27 cellular contexts compared by ENCODE assay signal in genomic region chr2:85915606-85916303, GRCh38. TPM values are rescaled to one million over a fixed set of nuclear protein-coding genes. Genes with fewer than 3 reads are reported as not detected.
A peak's percentile ranks its signal among the peaks of the same experiment; 100 is the strongest.
DNase-seq lines count a peak whose midpoint lies in the region; ATAC-seq and TF ChIP-seq lines count a peak whose summit lies in the region.
"Had no signal": no experiment of that assay in that cellular context is flagged by ENCODE, and none has a peak within 500 bp of the region (broad histone marks: within the 10 kb centered on the region; RNA-seq: fewer than 3 reads in every experiment).

No MANE protein-coding gene starts in this region.

- H3K79me2 ChIP-seq in GM23248 (ENCODE audit: insufficient read depth): no peaks in the 10 kb centered on the region

- no peaks in the 10 kb centered on the region for H3K36me3 ChIP-seq in GM23248 (ENCODE audit: low read depth)
- H3K36me3 ChIP-seq: upper lobe of left lung, WERI-Rb-1 had no signal

- H3K36me3 Mint-ChIP-seq in endothelial cell (ENCODE audit: low read depth, unreplicated experiment): peaks cover 6% of the 10 kb centered on the region
- H3K36me3 Mint-ChIP-seq: activated naive CD4-positive, alpha-beta T cell treated with anti-CD3 and anti-CD28 coated beads, Interleukin-2, amount 50 U/mL, for 24 hours had no signal

- H3K27me3 ChIP-seq in GM23248 (replicated peaks; ENCODE audit: insufficient read depth) (no peaks in the 10 kb centered on the region), layer of hippocampus (ENCODE audit: control insufficient read depth, insufficient read depth, low read length) (no peaks in the 10 kb centered on the region)
- H3K27me3 ChIP-seq: upper lobe of left lung had no signal

- H3K4me1 Mint-ChIP-seq in endothelial cell (ENCODE audit: unreplicated experiment): peaks cover 3% of the 10 kb centered on the region
- H3K4me1 Mint-ChIP-seq: activated naive CD4-positive, alpha-beta T cell treated with anti-CD3 and anti-CD28 coated beads, Interleukin-2, amount 50 U/mL, for 24 hours; activated T-helper 17 cell treated with anti-CD3 and anti-CD28 coated beads, Interleukin-2, amount 50 U/mL, for 72 hours had no signal

- no peaks in the 10 kb centered on the region for H3K9me3 ChIP-seq in GM23248 (ENCODE audit: low read depth)
- H3K9me3 ChIP-seq: mucosa of descending colon, upper lobe of left lung had no signal

- no peak overlapping the region for H3K4me2 ChIP-seq in GM23248 (ENCODE audit: unreplicated experiment)

- H3K9me3 Mint-ChIP-seq in endothelial cell (ENCODE audit: unreplicated experiment): no peaks in the 10 kb centered on the region
- H3K9me3 Mint-ChIP-seq: activated naive CD4-positive, alpha-beta T cell treated with anti-CD3 and anti-CD28 coated beads, Interleukin-2, amount 50 U/mL, for 24 hours; activated T-helper 17 cell treated with anti-CD3 and anti-CD28 coated beads, Interleukin-2, amount 50 U/mL, for 72 hours; stimulated activated naive CD8-positive, alpha-beta T cell treated with anti-CD3 and anti-CD28 coated beads, Interleukin-15, Interleukin-2, amounts not matched to agents 100 ng/mL and 50 ng/mL, for 24 hours had no signal

- H3K4me3 ChIP-seq in GM23248: no peak overlapping the region
- H3K4me3 ChIP-seq: mucosa of descending colon, upper lobe of left lung had no signal

- H3K9ac ChIP-seq in GM23248: no peak overlapping the region

- no peak overlapping the region for H3K4me3 Mint-ChIP-seq in endothelial cell (ENCODE audit: unreplicated experiment)
- H3K4me3 Mint-ChIP-seq: activated naive CD4-positive, alpha-beta T cell treated with anti-CD3 and anti-CD28 coated beads, Interleukin-2, amount 50 U/mL, for 24 hours; activated T-helper 17 cell treated with anti-CD3 and anti-CD28 coated beads, Interleukin-2, amount 50 U/mL, for 72 hours; IgD-negative memory B cell; stimulated activated naive CD8-positive, alpha-beta T cell treated with anti-CD3 and anti-CD28 coated beads, Interleukin-15, Interleukin-2, amounts not matched to agents 100 ng/mL and 50 ng/mL, for 24 hours had no signal

- 44 to 51% methylated on average over 3 of the region's 3 CpGs for WGBS in GM23248 (ENCODE audit: low coverage in 1 of 2, low lambda C conversion rate in 2 of 2, missing lambda C conversion rate in 2 of 2), 2 experiments

- no peak for ATAC-seq in HG02973 (IDR thresholded peaks at IDR 0.05; ENCODE audit: unreplicated experiment)
- ATAC-seq: activated T-helper 17 cell treated with anti-CD3 and anti-CD28 coated beads, Interleukin-2, amount 50 U/mL, for 72 hours; mucosa of descending colon; right cardiac atrium had no signal

- no peak overlapping the region for H3K27ac ChIP-seq in GM23248
- H3K27ac ChIP-seq in caudate nucleus (ENCODE audit: low read depth, low read length): peak overlapping the region; percentile 39
- H3K27ac ChIP-seq in layer of hippocampus (ENCODE audit: low read depth, low read length): peak overlapping the region; percentile 33
- H3K27ac ChIP-seq: C4-2B, WERI-Rb-1 had no signal

- DNase-seq in AG08395 (ENCODE audit: low spot score) (peak; percentile 48), GM23248 (peak; percentile 38), caudate nucleus (lab: John Stamatoyannopoulos, UW) (no peak), H4 (ENCODE audit: low spot score) (no peak), endothelial cell (ENCODE audit: low spot score) (no peak)
- no peak for DNase-seq in activated CD4-positive, CD25-positive, alpha-beta regulatory T cell (lab: John Stamatoyannopoulos, UW)
- DNase-seq: activated CD4-positive, alpha-beta T cell treated with anti-CD3 and anti-CD28 coated beads, Interleukin-2, amount 50 U/mL, for 4 hours; activated CD8-positive, alpha-beta memory T cell treated with anti-CD3 and anti-CD28 coated beads, Interleukin-2, amount 50 U/mL, for 48 hours; cerebellar nuclear complex; effector CD4-positive, alpha-beta T cell; EL; erythroblast; mucosa of descending colon; NCI-H226; NCI-H82; right cardiac atrium; Right ventricle myocardium superior; T-helper 9 cell; upper lobe of left lung; WERI-Rb-1 had no signal

- no peaks in the 10 kb centered on the region for H4K20me1 ChIP-seq in GM23248 (ENCODE audit: insufficient read depth)

- TF ChIP-seq CTCF in endothelial cell (IDR thresholded peaks at IDR 0.05; ENCODE audit: unreplicated experiment): no peak

- in situ Hi-C loops in GM23248 (cut with MboI): no loop called here

- H3F3A ChIP-seq in GM23248 (ENCODE audit: insufficient read depth): peaks cover 38% of the 10 kb centered on the region

- H3K9me2 ChIP-seq in GM23248 (ENCODE audit: insufficient read depth): no peaks in the 10 kb centered on the region

- peaks cover 36% of the 10 kb centered on the region for H3K4me1 ChIP-seq in GM23248 (ENCODE audit: insufficient read depth)

- no peak overlapping the region for H3K27ac Mint-ChIP-seq in endothelial cell (ENCODE audit: unreplicated experiment)
- H3K27ac Mint-ChIP-seq: activated naive CD4-positive, alpha-beta T cell treated with anti-CD3 and anti-CD28 coated beads, Interleukin-2, amount 50 U/mL, for 24 hours; activated T-helper 17 cell treated with anti-CD3 and anti-CD28 coated beads, Interleukin-2, amount 50 U/mL, for 72 hours; stimulated activated naive CD8-positive, alpha-beta T cell treated with anti-CD3 and anti-CD28 coated beads, Interleukin-15, Interleukin-2, amounts not matched to agents 100 ng/mL and 50 ng/mL, for 24 hours had no signal

- no peaks in the 10 kb centered on the region for H3K27me3 Mint-ChIP-seq in endothelial cell (ENCODE audit: unreplicated experiment)
- H3K27me3 Mint-ChIP-seq: activated naive CD4-positive, alpha-beta T cell treated with anti-CD3 and anti-CD28 coated beads, Interleukin-2, amount 50 U/mL, for 24 hours; activated T-helper 17 cell treated with anti-CD3 and anti-CD28 coated beads, Interleukin-2, amount 50 U/mL, for 72 hours; IgD-negative memory B cell; stimulated activated naive CD8-positive, alpha-beta T cell treated with anti-CD3 and anti-CD28 coated beads, Interleukin-15, Interleukin-2, amounts not matched to agents 100 ng/mL and 50 ng/mL, for 24 hours had no signal

- H2AFZ ChIP-seq in GM23248: no peak overlapping the region

RNA-seq across cellular contexts. Expression of gene ST3GAL5, which starts 27.0 kb away (rescaled TPM):
- 21.0 and 27.2 TPM in 2 replicates for total RNA-seq in GM23248 (2014; rRNA removed; shearing (Covaris generic))
- 16.4 and 18.7 TPM in 2 replicates for polyA plus RNA-seq in GM23248 (2016; fragmentation: Nextera tagmentation; extraction: Ambion mirVana)
- total RNA-seq in H4 (2014; rRNA removed; shearing (Covaris generic)): 17.7 TPM in 2 replicates
- total RNA-seq in endothelial cell (ENCODE audit: unreplicated experiment): 49.8 TPM

Comparison
In these comparisons a context has a peak if more than half of its experiments do, and no peak if none do; other contexts are left out.
1. DNase-seq: peak in AG08395 (single experiment) and GM23248 (single experiment); none in caudate nucleus (0 of 61), H4 (single experiment), activated CD4-positive, CD25-positive, alpha-beta regulatory T cell (0 of 4) and endothelial cell (single experiment).